In the genomic region with DNA sequence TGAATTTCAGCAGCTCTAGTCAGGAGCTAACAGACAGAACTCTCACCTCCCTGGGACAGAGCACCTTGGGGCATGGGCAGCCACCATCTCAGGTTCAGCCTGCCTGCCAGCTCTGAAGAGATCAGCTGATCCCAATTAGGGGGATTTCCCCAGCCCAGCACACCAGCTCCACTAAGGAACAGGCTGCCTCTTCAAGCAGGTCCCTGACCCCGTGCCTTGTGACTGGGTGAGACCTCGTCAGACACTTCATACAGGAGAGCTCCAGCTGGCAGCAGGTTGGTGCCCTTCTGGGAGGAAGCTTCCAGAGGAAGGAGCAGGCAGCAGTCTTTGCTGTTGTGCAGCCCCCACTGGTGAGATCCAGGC, we compare ENCODE assay signal across 25 cellular contexts.
DNase-seq lines count a peak whose midpoint lies in the region; ATAC-seq and TF ChIP-seq lines count a peak whose summit lies in the region.
"Had no signal": no experiment of that assay in that cellular context is flagged by ENCODE, and none has a peak within 500 bp of the region (broad histone marks: within the 10 kb centered on the region; RNA-seq: fewer than 3 reads in every experiment).

No MANE protein-coding gene starts in this region.

- no peaks in the 10 kb centered on the region for H3K4me1 ChIP-seq in lung (ENCODE audit: control insufficient read depth in 2 of 2, insufficient read depth in 2 of 2, low read length in 2 of 2)
- H3K4me1 ChIP-seq: adrenal gland, Peyer's patch, right lobe of liver, SJCRH30, suprapubic skin had no signal

- H3K4me1 Mint-ChIP-seq in WTC11, result peaks cover 13% of the 10 kb centered on the region
- no peaks in the 10 kb centered on the region for H3K4me1 Mint-ChIP-seq in activated CD8-positive, alpha-beta T cell treated with anti-CD3 and anti-CD28 coated beads, Interleukin-2, amount 10 ng/mL, durations not matched to agents 7 days and 5 days (ENCODE audit: low read depth)
- H3K4me1 Mint-ChIP-seq: activated CD4-positive, alpha-beta T cell treated with anti-CD3 and anti-CD28 coated beads, Interleukin-2, amount 10 ng/mL, durations not matched to agents 7 days and 5 days; activated CD8-positive, alpha-beta memory T cell treated with anti-CD3 and anti-CD28 coated beads, Interleukin-2, amount 10 ng/mL, durations not matched to agents 7 days and 5 days; brain; stimulated activated memory B cell treated with anti-CD40 and anti-IgM and Interleukin-4, amounts not matched to agents 10 μg/mL and 1 μg/mL and 100 μg/mL, for 72 hours had no signal

- TF ChIP-seq CTCF in WTC11 (IDR thresholded peaks at IDR 0.05) (no peak), lung (IDR thresholded peaks at IDR 0.05; ENCODE audit: control extremely low read depth, extremely low read depth) (no peak), foreskin fibroblast (IDR thresholded peaks at IDR 0.05; ENCODE audit: low read depth, low read length) (no peak)

- H3K27me3 ChIP-seq in lung (ENCODE audit: control insufficient read depth, insufficient read depth), result no peaks in the 10 kb centered on the region
- H3K27me3 ChIP-seq: adrenal gland, dorsolateral prefrontal cortex, Peyer's patch, right lobe of liver, SJCRH30, suprapubic skin had no signal

- POLR2A ChIA-PET in WTC11 (lab: Charles Lee), result no interaction called here
- POLR2A ChIA-PET in activated CD8-positive, alpha-beta T cell treated with anti-CD3 and anti-CD28 coated beads, Interleukin-2, amount 10 ng/mL, durations not matched to agents 7 days and 5 days (lab: Charles Lee), result no interaction called here

- no peaks in the 10 kb centered on the region for H3K27me3 Mint-ChIP-seq in WTC11 (ENCODE audit: low read depth)
- no peaks in the 10 kb centered on the region for H3K27me3 Mint-ChIP-seq in activated CD8-positive, alpha-beta T cell treated with anti-CD3 and anti-CD28 coated beads, Interleukin-2, amount 10 ng/mL, durations not matched to agents 7 days and 5 days (ENCODE audit: low read depth)
- H3K27me3 Mint-ChIP-seq: activated CD4-positive, alpha-beta T cell treated with anti-CD3 and anti-CD28 coated beads, Interleukin-2, amount 10 ng/mL, durations not matched to agents 7 days and 5 days; activated CD8-positive, alpha-beta memory T cell treated with anti-CD3 and anti-CD28 coated beads, Interleukin-2, amount 10 ng/mL, durations not matched to agents 7 days and 5 days; stimulated activated memory B cell treated with anti-CD40 and anti-IgM and Interleukin-4, amounts not matched to agents 10 μg/mL and 1 μg/mL and 100 μg/mL, for 72 hours had no signal

- peak; percentile 50 for DNase-seq in COLO668 (lab: John Stamatoyannopoulos, UW; ENCODE audit: unreplicated experiment)
- DNase-seq in WTC11 (ENCODE audit: low spot score), result no peak
- peak; percentile 52 for DNase-seq in lung (ENCODE audit: low spot score)
- no peak for DNase-seq in activated CD8-positive, alpha-beta T cell treated with anti-CD3 and anti-CD28 coated beads, Interleukin-2, amount 10 ng/mL, durations not matched to agents 7 days and 5 days
- no peak for DNase-seq in foreskin fibroblast
- no peak for DNase-seq in NCI-H128 (lab: John Stamatoyannopoulos, UW; ENCODE audit: unreplicated experiment)
- DNase-seq: activated CD4-positive, alpha-beta T cell treated with anti-CD3 and anti-CD28 coated beads, Interleukin-2, amount 10 ng/mL, durations not matched to agents 7 days and 5 days; activated CD8-positive, alpha-beta memory T cell treated with anti-CD3 and anti-CD28 coated beads, Interleukin-2, amount 10 ng/mL, durations not matched to agents 7 days and 5 days; activated naive CD4-positive, alpha-beta T cell; activated T-cell treated with anti-CD3 and anti-CD28 coated beads, Interleukin-2, amount 50 U/mL, for 48 hours; adrenal gland; dorsolateral prefrontal cortex; H9; NCI-H1105; NCI-H446 treated with DMSO at 0.1 percent for 48 hours; Peyer's patch; stimulated activated CD4-positive, alpha-beta T cell treated with anti-CD3 and anti-CD28 coated beads, Interleukin-4, amount 100 ng/mL, for 4 hours; T1000 had no signal

- 0 out of 2 replicates have a peak overlapping the region, but pooled peaks have one; percentile 1 for H3K27ac Mint-ChIP-seq in WTC11
- H3K27ac Mint-ChIP-seq in activated CD8-positive, alpha-beta T cell treated with anti-CD3 and anti-CD28 coated beads, Interleukin-2, amount 10 ng/mL, durations not matched to agents 7 days and 5 days, result no peak overlapping the region
- H3K27ac Mint-ChIP-seq: activated CD4-positive, alpha-beta T cell treated with anti-CD3 and anti-CD28 coated beads, Interleukin-2, amount 10 ng/mL, durations not matched to agents 7 days and 5 days; activated CD8-positive, alpha-beta memory T cell treated with anti-CD3 and anti-CD28 coated beads, Interleukin-2, amount 10 ng/mL, durations not matched to agents 7 days and 5 days; brain; stimulated activated memory B cell treated with anti-CD40 and anti-IgM and Interleukin-4, amounts not matched to agents 10 μg/mL and 1 μg/mL and 100 μg/mL, for 72 hours had no signal

- H3K9me3 Mint-ChIP-seq in WTC11, result peaks cover 13% of the 10 kb centered on the region
- H3K9me3 Mint-ChIP-seq in activated CD8-positive, alpha-beta T cell treated with anti-CD3 and anti-CD28 coated beads, Interleukin-2, amount 10 ng/mL, durations not matched to agents 7 days and 5 days (ENCODE audit: insufficient read depth), result peaks cover 26% of the 10 kb centered on the region
- H3K9me3 Mint-ChIP-seq: stimulated activated memory B cell treated with anti-CD40 and anti-IgM and Interleukin-4, amounts not matched to agents 10 μg/mL and 1 μg/mL and 100 μg/mL, for 72 hours had no signal

- no peak overlapping the region for H3K27ac ChIP-seq in lung (ENCODE audit: low read depth in 1 of 2, low read length in 1 of 2)
- H3K27ac ChIP-seq: adrenal gland, C4-2B, dorsolateral prefrontal cortex, Peyer's patch, right lobe of liver, SJCRH30, suprapubic skin had no signal

- no peaks in the 10 kb centered on the region for H3K9me3 ChIP-seq in lung (ENCODE audit: control insufficient read depth in 2 of 2, insufficient read depth in 1 of 2, low read length in 1 of 2)
- H3K9me3 ChIP-seq: adrenal gland, Peyer's patch, right lobe of liver, SJCRH30, suprapubic skin had no signal

- no peak overlapping the region for H3K4me3 Mint-ChIP-seq in WTC11
- H3K4me3 Mint-ChIP-seq in activated CD8-positive, alpha-beta T cell treated with anti-CD3 and anti-CD28 coated beads, Interleukin-2, amount 10 ng/mL, durations not matched to agents 7 days and 5 days, result no peak overlapping the region
- H3K4me3 Mint-ChIP-seq: activated CD4-positive, alpha-beta T cell treated with anti-CD3 and anti-CD28 coated beads, Interleukin-2, amount 10 ng/mL, durations not matched to agents 7 days and 5 days; activated CD8-positive, alpha-beta memory T cell treated with anti-CD3 and anti-CD28 coated beads, Interleukin-2, amount 10 ng/mL, durations not matched to agents 7 days and 5 days; brain; H9; stimulated activated memory B cell treated with anti-CD40 and anti-IgM and Interleukin-4, amounts not matched to agents 10 μg/mL and 1 μg/mL and 100 μg/mL, for 72 hours had no signal

- H3K36me3 Mint-ChIP-seq in WTC11, result no peaks in the 10 kb centered on the region
- H3K36me3 Mint-ChIP-seq in activated CD8-positive, alpha-beta T cell treated with anti-CD3 and anti-CD28 coated beads, Interleukin-2, amount 10 ng/mL, durations not matched to agents 7 days and 5 days (ENCODE audit: low read depth), result no peaks in the 10 kb centered on the region
- H3K36me3 Mint-ChIP-seq: activated CD8-positive, alpha-beta memory T cell treated with anti-CD3 and anti-CD28 coated beads, Interleukin-2, amount 10 ng/mL, durations not matched to agents 7 days and 5 days; brain; stimulated activated memory B cell treated with anti-CD40 and anti-IgM and Interleukin-4, amounts not matched to agents 10 μg/mL and 1 μg/mL and 100 μg/mL, for 72 hours had no signal

- CTCF ChIA-PET in WTC11 (lab: Charles Lee), result no interaction called here
- CTCF ChIA-PET in activated CD8-positive, alpha-beta T cell treated with anti-CD3 and anti-CD28 coated beads, Interleukin-2, amount 10 ng/mL, durations not matched to agents 7 days and 5 days (lab: Charles Lee), result no interaction called here

- ATAC-seq in GM18868 (IDR thresholded peaks at IDR 0.05; ENCODE audit: unreplicated experiment) (peak; percentile 70), WTC11 (no peak), lung (ENCODE audit: insufficient read depth, low FRiP score) (peak; percentile 76)
- ATAC-seq in activated CD8-positive, alpha-beta T cell treated with anti-CD3 and anti-CD28 coated beads, Interleukin-2, amount 10 ng/mL, durations not matched to agents 7 days and 5 days, result no peak
- ATAC-seq: activated CD8-positive, alpha-beta memory T cell treated with anti-CD3 and anti-CD28 coated beads, Interleukin-2, amount 10 ng/mL, durations not matched to agents 7 days and 5 days; right lobe of liver; stimulated activated memory B cell treated with anti-CD40 and anti-IgM and Interleukin-4, amounts not matched to agents 10 μg/mL and 1 μg/mL and 100 μg/mL, for 72 hours had no signal

- 60 to 83% methylated on average over 2 of the region's 2 CpGs for WGBS in lung, 2 donors

- H3K36me3 ChIP-seq in lung (ENCODE audit: control insufficient read depth in 2 of 2, insufficient read depth in 2 of 2, low read length in 2 of 2), result no peaks in the 10 kb centered on the region
- H3K36me3 ChIP-seq: adrenal gland, Peyer's patch, right lobe of liver, SJCRH30, suprapubic skin had no signal

- no peak overlapping the region for H3K4me3 ChIP-seq in lung
- no peak overlapping the region for H3K4me3 ChIP-seq in foreskin fibroblast (ENCODE audit: low read depth in 1 of 2, low read length in 2 of 2)
- H3K4me3 ChIP-seq: adrenal gland, dorsolateral prefrontal cortex, Peyer's patch, right lobe of liver, SJCRH30, suprapubic skin had no signal

TF ChIP-seq in WTC11, 78 proteins besides CTCF, POLR2A, EP300 and RAD21 (continues in another document):
- TF ChIP-seq NR3C1 (CRISPR knock-in tag; conservative IDR thresholded peaks at IDR 0.05; ENCODE audit: low read depth) (no peak), FOXK1 (CRISPR knock-in tag; IDR thresholded peaks at IDR 0.05) (no peak), FOXP1 (CRISPR knock-in tag; IDR thresholded peaks at IDR 0.05; ENCODE audit: borderline replicate concordance) (no peak), E2F5 (CRISPR knock-in tag; IDR thresholded peaks at IDR 0.05) (no peak)

Comparison
In these comparisons a context has a peak if more than half of its experiments do, and no peak if none do; other contexts are left out.
1. DNase-seq: peak in COLO668 (single experiment) and lung (single experiment); none in WTC11 (single experiment), activated CD8-positive, alpha-beta T cell treated with anti-CD3 and anti-CD28 coated beads, Interleukin-2, amount 10 ng/mL, durations not matched to agents 7 days and 5 days (single experiment), foreskin fibroblast (0 of 2) and NCI-H128 (single experiment).
2. ATAC-seq: peak in GM18868 (single experiment) and lung (single experiment); none in WTC11 (single experiment) and activated CD8-positive, alpha-beta T cell treated with anti-CD3 and anti-CD28 coated beads, Interleukin-2, amount 10 ng/mL, durations not matched to agents 7 days and 5 days (single experiment).